1 cellular context compared by ENCODE assay signal in the genomic region with DNA sequence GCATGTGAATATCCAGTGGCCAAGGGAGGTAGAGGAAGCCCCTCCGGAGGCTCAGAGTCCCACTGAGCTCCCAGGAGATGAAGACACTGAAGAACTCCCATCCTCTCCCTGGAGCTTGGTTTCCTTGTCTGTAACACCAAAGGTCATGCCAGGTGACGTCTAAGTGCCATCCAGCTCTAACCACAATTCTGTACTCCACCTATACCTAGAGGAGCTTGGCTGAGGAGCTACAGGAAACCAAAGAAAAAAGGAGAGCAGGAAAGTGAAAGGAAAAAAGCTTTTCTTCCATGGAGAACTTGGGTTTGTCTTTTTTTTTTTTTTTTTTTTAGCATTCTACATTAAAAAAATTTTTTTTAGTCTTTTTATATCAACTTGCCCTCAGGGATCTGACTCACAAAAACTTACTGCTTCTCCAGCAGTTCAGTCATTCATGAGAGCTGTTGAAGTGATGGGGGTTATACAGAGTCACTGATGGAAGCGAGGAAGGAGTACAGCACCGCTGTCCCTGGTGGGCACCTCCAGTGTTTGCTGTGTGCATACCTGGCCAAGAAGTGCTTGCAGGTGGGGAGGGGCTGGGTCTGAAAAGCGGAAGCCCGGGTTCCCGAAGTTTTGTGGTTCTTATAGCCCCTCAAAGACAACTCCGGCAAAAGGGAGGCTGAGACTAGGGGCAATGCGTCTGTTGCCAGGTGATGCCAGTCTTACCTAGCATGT.
TF ChIP-seq lines count a peak whose summit lies in the region.

No MANE protein-coding gene starts in this region.

TF ChIP-seq in H1, 55 proteins besides CTCF, POLR2A, EP300 and RAD21:
- TF ChIP-seq SP1 (IDR thresholded peaks at IDR 0.05; ENCODE audit: low read depth, low read length): no peak
- no peak for TF ChIP-seq KDM4A (IDR thresholded peaks at IDR 0.05; ENCODE audit: low read depth, low read length, severe bottlenecking)
- no peak for TF ChIP-seq ATF2 (IDR thresholded peaks at IDR 0.05; ENCODE audit: low read length)
- no peak for TF ChIP-seq RFX5 (IDR thresholded peaks at IDR 0.05; ENCODE audit: borderline replicate concordance, low read depth, low read length)
- TF ChIP-seq GTF2F1 (IDR thresholded peaks at IDR 0.05; ENCODE audit: borderline replicate concordance, low read depth, low read length): no peak
- TF ChIP-seq RXRA (IDR thresholded peaks at IDR 0.05; ENCODE audit: insufficient read depth, low read depth, low read length): no peak
- no peak for TF ChIP-seq YY1 (IDR thresholded peaks at IDR 0.05; ENCODE audit: low read depth, low read length)
- TF ChIP-seq NRF1 (IDR thresholded peaks at IDR 0.05; ENCODE audit: low read depth, low read length): no peak
- TF ChIP-seq NANOG (IDR thresholded peaks at IDR 0.05; ENCODE audit: insufficient read depth, low read depth, low read length, poor library complexity, severe bottlenecking): no peak
- TF ChIP-seq ATF3 (IDR thresholded peaks at IDR 0.05; ENCODE audit: insufficient read depth, low read depth, low read length): no peak
